17 cellular contexts compared by ENCODE assay signal in genomic region chr2:201458381-201458780, GRCh38. TPM values are rescaled to one million over a fixed set of nuclear protein-coding genes. Genes with fewer than 3 reads are reported as not detected.
A peak's percentile ranks its signal among the peaks of the same experiment; 100 is the strongest.
DNase-seq lines count a peak whose midpoint lies in the region; ATAC-seq, FAIRE-seq and TF ChIP-seq lines count a peak whose summit lies in the region.
"Had no signal": no experiment of that assay in that cellular context is flagged by ENCODE, and none has a peak within 500 bp of the region (broad histone marks: within the 10 kb centered on the region; RNA-seq: fewer than 3 reads in every experiment).

No MANE protein-coding gene starts in this region.

- no peak for TF ChIP-seq CTCF in pancreas (IDR thresholded peaks at IDR 0.05)
- TF ChIP-seq CTCF in transverse colon (IDR thresholded peaks at IDR 0.05) = no peak

- H3K4me3 Mint-ChIP-seq in activated T-helper 1 cell treated with anti-CD3 and anti-CD28 coated beads, Interleukin-12 subunit alpha, Interleukin-12 subunit beta, Interleukin-2, Interleukin-4 antibody, amounts not matched to agents 30 ng/mL and 10 ng/mL and 1 ng/mL, durations not matched to agents 14 hours and 24 hours and 36 hours = no peak overlapping the region
- H3K4me3 Mint-ChIP-seq: B cell; CD8-positive, alpha-beta T cell; HFFc6 had no signal

- DNase-seq in left colon (no peak), pancreas (no peak), transverse colon (no peak)
- DNase-seq in activated T-helper 1 cell treated with anti-CD3 and anti-CD28 coated beads, Interleukin-12 subunit alpha, Interleukin-12 subunit beta, Interleukin-2, Interleukin-4 antibody, amounts not matched to agents 30 ng/mL and 10 ng/mL and 1 ng/mL, durations not matched to agents 14 hours and 24 hours and 36 hours (ENCODE audit: low spot score) = no peak
- DNase-seq: Calu3; CD8-positive, alpha-beta T cell; DMS79 treated with DMSO at 0.1 percent for 48 hours; GF-D8; GOT3; H7; HFFc6 had no signal

- peaks cover 30% of the 10 kb centered on the region for H3K36me3 Mint-ChIP-seq in activated T-helper 1 cell treated with anti-CD3 and anti-CD28 coated beads, Interleukin-12 subunit alpha, Interleukin-12 subunit beta, Interleukin-2, Interleukin-4 antibody, amounts not matched to agents 30 ng/mL and 10 ng/mL and 1 ng/mL, durations not matched to agents 14 hours and 24 hours and 36 hours (ENCODE audit: low read depth)

- FAIRE-seq in colon (lab: Jason Lieb, UNC) (peak; percentile 10), pancreas (lab: Jason Lieb, UNC) (peak; percentile 49)
- FAIRE-seq: GM12878 had no signal

- no peaks in the 10 kb centered on the region for H3K9me3 ChIP-seq in pancreas
- H3K9me3 ChIP-seq in transverse colon = no peaks in the 10 kb centered on the region

- H3K36me3 ChIP-seq in pancreas (peaks cover 0 to 20% (median 0%) of the 10 kb centered on the region in 3 donors), transverse colon (peaks cover 0 to 31% (median 14%) of the 10 kb centered on the region in 4 donors)

- intact Hi-C loops in left colon (cut with DNase I, micrococcal nuclease) = no loop called here
- intact Hi-C loops in pancreas (cut with DNase I) = loop anchor here in 1 of 3 donors (10.0 kb wide), 1 partner anchor 54 kb away; no protein-coding TSS in a partner anchor
- intact Hi-C loops in transverse colon (cut with DNase I; ENCODE audit: low total_unique reads) = no loop called here
- intact Hi-C loops in activated T-helper 1 cell treated with anti-CD3 and anti-CD28 coated beads, Interleukin-12 subunit alpha, Interleukin-12 subunit beta, Interleukin-2, Interleukin-4 antibody, amounts not matched to agents 30 ng/mL and 10 ng/mL and 1 ng/mL, durations not matched to agents 14 hours and 24 hours and 36 hours (cut with micrococcal nuclease) = no loop called here

- H3K27ac ChIP-seq in pancreas = no peak overlapping the region
- H3K27ac ChIP-seq in transverse colon = peak overlapping the region; percentile 59 to 65 (median 60)
- H3K27ac ChIP-seq: BLaER1 treated with 17β-estradiol and CSF1 and Interleukin-3, amounts not matched to agents 10 nM and 100 nM had no signal

- no peaks in the 10 kb centered on the region for H3K27me3 ChIP-seq in pancreas
- H3K27me3 ChIP-seq in transverse colon = no peaks in the 10 kb centered on the region
- H3K27me3 ChIP-seq: BLaER1 treated with 17β-estradiol and CSF1 and Interleukin-3, amounts not matched to agents 10 nM and 100 nM had no signal

- no peak for TF ChIP-seq POLR2A in transverse colon (IDR thresholded peaks at IDR 0.05)

- in situ Hi-C loops in transverse colon (cut with MboI; ENCODE audit: low pct_ligation_motif_present in 1 of 4, low pct_unique_long_range_greater_than_20kb in 1 of 4, low sequenced_read_pairs in 3 of 4) = no loop called here

- H3K4me3 ChIP-seq in pancreas (no peak overlapping the region), transverse colon (no peak overlapping the region)
- H3K4me3 ChIP-seq: BLaER1 treated with 17β-estradiol and CSF1 and Interleukin-3, amounts not matched to agents 10 nM and 100 nM; GM12878 had no signal

- H3K4me1 Mint-ChIP-seq in activated T-helper 1 cell treated with anti-CD3 and anti-CD28 coated beads, Interleukin-12 subunit alpha, Interleukin-12 subunit beta, Interleukin-2, Interleukin-4 antibody, amounts not matched to agents 30 ng/mL and 10 ng/mL and 1 ng/mL, durations not matched to agents 14 hours and 24 hours and 36 hours (ENCODE audit: low read depth) = no peaks in the 10 kb centered on the region
- H3K4me1 Mint-ChIP-seq: B cell had no signal

- peaks cover 12% of the 10 kb centered on the region for H3K27me3 Mint-ChIP-seq in activated T-helper 1 cell treated with anti-CD3 and anti-CD28 coated beads, Interleukin-12 subunit alpha, Interleukin-12 subunit beta, Interleukin-2, Interleukin-4 antibody, amounts not matched to agents 30 ng/mL and 10 ng/mL and 1 ng/mL, durations not matched to agents 14 hours and 24 hours and 36 hours (ENCODE audit: insufficient read depth)
- H3K27me3 Mint-ChIP-seq: B cell had no signal

- TF ChIP-seq EP300 in transverse colon (IDR thresholded peaks at IDR 0.05; ENCODE audit: low read depth) = no peak

- H3K9me3 Mint-ChIP-seq in activated T-helper 1 cell treated with anti-CD3 and anti-CD28 coated beads, Interleukin-12 subunit alpha, Interleukin-12 subunit beta, Interleukin-2, Interleukin-4 antibody, amounts not matched to agents 30 ng/mL and 10 ng/mL and 1 ng/mL, durations not matched to agents 14 hours and 24 hours and 36 hours = peaks cover 12% of the 10 kb centered on the region
- H3K9me3 Mint-ChIP-seq: HFFc6 had no signal

- H3K4me1 ChIP-seq in pancreas = peaks cover 0 to 2% (median under 1%) of the 10 kb centered on the region in 3 donors
- peaks cover 0 to 50% (median 25%) of the 10 kb centered on the region in 4 donors for H3K4me1 ChIP-seq in transverse colon

- ATAC-seq in left colon (peak; percentile 88), pancreas (no peak), HG03175 (IDR thresholded peaks at IDR 0.05; ENCODE audit: unreplicated experiment) (no peak)
- ATAC-seq: CD8-positive, alpha-beta T cell; GM12878; HCT116 had no signal

- no peak overlapping the region for H3K27ac Mint-ChIP-seq in activated T-helper 1 cell treated with anti-CD3 and anti-CD28 coated beads, Interleukin-12 subunit alpha, Interleukin-12 subunit beta, Interleukin-2, Interleukin-4 antibody, amounts not matched to agents 30 ng/mL and 10 ng/mL and 1 ng/mL, durations not matched to agents 14 hours and 24 hours and 36 hours
- H3K27ac Mint-ChIP-seq: B cell, HFFc6 had no signal

RNA-seq across cellular contexts. Expression of gene STRADB, which starts 6.8 kb away (rescaled TPM):
- total RNA-seq in left colon = 10 to 100 TPM; 47.5 to 75.9 TPM
- 10 to 100 TPM in 5 of 6 donors, 1 to 10 TPM in 1; 8.1 to 13.9 (median 11.2) TPM for total RNA-seq in pancreas
- 10 to 100 TPM; 12.2 to 19.1 TPM for polyA plus RNA-seq in pancreas
- total RNA-seq in transverse colon = 100 to 1,000 TPM in 2 of 4 donors, 10 to 100 TPM in 2; 36.2 to 175 (median 98.5) TPM
- total RNA-seq in activated T-helper 1 cell treated with anti-CD3 and anti-CD28 coated beads, Interleukin-12 subunit alpha, Interleukin-12 subunit beta, Interleukin-2, Interleukin-4 antibody, amounts not matched to agents 30 ng/mL and 10 ng/mL and 1 ng/mL, durations not matched to agents 14 hours and 24 hours and 36 hours = 14.6 and 18.1 TPM in 2 replicates

RNA-seq across cellular contexts. Expression of gene TRAK2, which starts 7.1 kb away (rescaled TPM):
- 10 to 100 TPM; 55.7 to 73.7 TPM for total RNA-seq in left colon
- total RNA-seq in pancreas = 10 to 100 TPM; 17.0 to 33.6 (median 20.4) TPM
- 1 to 10 TPM; 8.9 to 9.7 TPM for polyA plus RNA-seq in pancreas
- 10 to 100 TPM; 41.5 to 78.9 (median 54.5) TPM for total RNA-seq in transverse colon
- total RNA-seq in activated T-helper 1 cell treated with anti-CD3 and anti-CD28 coated beads, Interleukin-12 subunit alpha, Interleukin-12 subunit beta, Interleukin-2, Interleukin-4 antibody, amounts not matched to agents 30 ng/mL and 10 ng/mL and 1 ng/mL, durations not matched to agents 14 hours and 24 hours and 36 hours = 24.7 and 28.9 TPM in 2 replicates

Comparison
In these comparisons a context has a peak if more than half of its experiments do, and no peak if none do; other contexts are left out.
1. H3K27ac ChIP-seq: peak in transverse colon (4 of 4); none in pancreas (0 of 4).